In genomic region chr17:73208139-73208827, GRCh38 we compare ENCODE assay signal across 26 cellular contexts. TPM values are rescaled to one million over a fixed set of nuclear protein-coding genes. Genes with fewer than 3 reads are reported as not detected.
A peak's percentile ranks its signal among the peaks of the same experiment; 100 is the strongest.
DNase-seq lines count a peak whose midpoint lies in the region; ATAC-seq and TF ChIP-seq lines count a peak whose summit lies in the region.
"Had no signal": no experiment of that assay in that cellular context is flagged by ENCODE, and none has a peak within 500 bp of the region (broad histone marks: within the 10 kb centered on the region; RNA-seq: fewer than 3 reads in every experiment).

No MANE protein-coding gene starts in this region.

- peaks cover 22% of the 10 kb centered on the region for H3K4me1 ChIP-seq in CD4-positive, CD25-positive, alpha-beta regulatory T cell (ENCODE audit: control insufficient read depth, insufficient read depth, low read length, poor library complexity, severe bottlenecking)
- peaks cover 38% of the 10 kb centered on the region for H3K4me1 ChIP-seq in CD8-positive, alpha-beta T cell (ENCODE audit: insufficient read depth, low read length)

- no peak overlapping the region for H3K4me3 ChIP-seq in CD4-positive, CD25-positive, alpha-beta regulatory T cell (ENCODE audit: low read depth, low read length)
- H3K4me3 ChIP-seq in CD8-positive, alpha-beta T cell (ENCODE audit: low read depth, low read length) = no peak overlapping the region
- H3K4me3 ChIP-seq: GM12878, left lung, ovary had no signal

- no peak for TF ChIP-seq CTCF in CD8-positive, alpha-beta T cell (IDR thresholded peaks at IDR 0.05)
- no peak for TF ChIP-seq CTCF in chondrocyte (IDR thresholded peaks at IDR 0.05)

- peaks cover 58% of the 10 kb centered on the region for H3K36me3 ChIP-seq in CD4-positive, CD25-positive, alpha-beta regulatory T cell (ENCODE audit: control insufficient read depth, insufficient read depth, low read length)
- H3K36me3 ChIP-seq in CD8-positive, alpha-beta T cell (ENCODE audit: insufficient read depth, low read length) = peaks cover 40% of the 10 kb centered on the region
- H3K36me3 ChIP-seq: ovary had no signal

- peaks cover 5% of the 10 kb centered on the region for H3K27me3 Mint-ChIP-seq in CD4-positive, CD25-positive, alpha-beta regulatory T cell
- no peaks in the 10 kb centered on the region for H3K27me3 Mint-ChIP-seq in CD8-positive, alpha-beta T cell (ENCODE audit: low read depth)
- H3K27me3 Mint-ChIP-seq in chondrocyte (ENCODE audit: low read depth) = no peaks in the 10 kb centered on the region
- H3K27me3 Mint-ChIP-seq: activated CD8-positive, alpha-beta memory T cell treated with anti-CD3 and anti-CD28 coated beads, Interleukin-2, amount 10 ng/mL, durations not matched to agents 7 days and 5 days had no signal

- H3K9me3 ChIP-seq in CD4-positive, CD25-positive, alpha-beta regulatory T cell (ENCODE audit: control insufficient read depth in 2 of 2, low read length in 2 of 2) = no peaks in the 10 kb centered on the region
- no peaks in the 10 kb centered on the region for H3K9me3 ChIP-seq in CD8-positive, alpha-beta T cell (ENCODE audit: low read length)
- H3K9me3 ChIP-seq: left lung, ovary had no signal

- no peak for ATAC-seq in CD4-positive, CD25-positive, alpha-beta regulatory T cell (ENCODE audit: low read depth in 2 of 2)
- ATAC-seq in CD8-positive, alpha-beta T cell = no peak
- ATAC-seq in HG03442 (IDR thresholded peaks at IDR 0.05; ENCODE audit: unreplicated experiment) = no peak
- no peak for ATAC-seq in GM21576 (IDR thresholded peaks at IDR 0.05; ENCODE audit: unreplicated experiment)
- ATAC-seq: activated CD8-positive, alpha-beta memory T cell treated with anti-CD3 and anti-CD28 coated beads, Interleukin-2, amount 10 ng/mL, durations not matched to agents 7 days and 5 days; GM12878; left lung had no signal

- H3K27ac Mint-ChIP-seq in CD4-positive, CD25-positive, alpha-beta regulatory T cell = peak overlapping the region in 2 of 3 donors; percentile 3 to 88
- H3K27ac Mint-ChIP-seq in CD8-positive, alpha-beta T cell = peak overlapping the region; percentile 28
- peak overlapping the region; percentile 23 for H3K27ac Mint-ChIP-seq in chondrocyte (ENCODE audit: unreplicated experiment)
- H3K27ac Mint-ChIP-seq: activated CD8-positive, alpha-beta memory T cell treated with anti-CD3 and anti-CD28 coated beads, Interleukin-2, amount 10 ng/mL, durations not matched to agents 7 days and 5 days had no signal

- H3K4me1 Mint-ChIP-seq in CD4-positive, CD25-positive, alpha-beta regulatory T cell = peaks cover 15 to 34% (median 32%) of the 10 kb centered on the region in 4 donors
- peaks cover 39% of the 10 kb centered on the region for H3K4me1 Mint-ChIP-seq in CD8-positive, alpha-beta T cell (ENCODE audit: low read depth)
- H3K4me1 Mint-ChIP-seq in chondrocyte (ENCODE audit: low read depth) = peaks cover 8% of the 10 kb centered on the region

- POLR2A ChIA-PET in CD8-positive, alpha-beta T cell (lab: Charles Lee) = no interaction called here

- H3K27me3 ChIP-seq in CD4-positive, CD25-positive, alpha-beta regulatory T cell (ENCODE audit: control insufficient read depth, insufficient read depth, low read length) = no peaks in the 10 kb centered on the region
- no peaks in the 10 kb centered on the region for H3K27me3 ChIP-seq in CD8-positive, alpha-beta T cell (ENCODE audit: insufficient read depth, low read length)
- H3K27me3 ChIP-seq: left lung, ovary had no signal

- CTCF ChIA-PET in CD8-positive, alpha-beta T cell (lab: Charles Lee) = interaction anchor here (0.6 to 1.9 kb wide), 5 partner anchors 9 to 480 kb away, joined by 3 to 5 read pairs (median 4); a partner anchor contains a TSS

- peak overlapping the region in 1 of 4 donors; percentile 10 for H3K4me3 Mint-ChIP-seq in CD4-positive, CD25-positive, alpha-beta regulatory T cell
- H3K4me3 Mint-ChIP-seq in CD8-positive, alpha-beta T cell = no peak overlapping the region
- no peak overlapping the region for H3K4me3 Mint-ChIP-seq in chondrocyte (ENCODE audit: unreplicated experiment)
- H3K4me3 Mint-ChIP-seq: activated CD8-positive, alpha-beta memory T cell treated with anti-CD3 and anti-CD28 coated beads, Interleukin-2, amount 10 ng/mL, durations not matched to agents 7 days and 5 days had no signal

- intact Hi-C loops in CD8-positive, alpha-beta T cell (cut with DNase I, micrococcal nuclease) = no loop called here

- peaks cover 51% of the 10 kb centered on the region for H3K36me3 Mint-ChIP-seq in CD4-positive, CD25-positive, alpha-beta regulatory T cell
- H3K36me3 Mint-ChIP-seq in CD8-positive, alpha-beta T cell = peaks cover 71% of the 10 kb centered on the region
- peaks cover 33% of the 10 kb centered on the region for H3K36me3 Mint-ChIP-seq in chondrocyte (ENCODE audit: low read depth)

- no peak overlapping the region for H3K27ac ChIP-seq in CD4-positive, CD25-positive, alpha-beta regulatory T cell (ENCODE audit: insufficient read depth, low read length, poor library complexity, severe bottlenecking)
- no peak overlapping the region for H3K27ac ChIP-seq in CD8-positive, alpha-beta T cell (ENCODE audit: low read depth, low read length)
- H3K27ac ChIP-seq: left lung, ovary had no signal

- no peak for DNase-seq in CD4-positive, CD25-positive, alpha-beta regulatory T cell
- DNase-seq in CD8-positive, alpha-beta T cell = no peak
- peak; percentile 73 for DNase-seq in chondrocyte (ENCODE audit: low spot score)
- DNase-seq in mesenteric fat pad (ENCODE audit: low spot score) = peak; percentile 43
- no peak for DNase-seq in NCI-H2227 (lab: John Stamatoyannopoulos, UW; ENCODE audit: unreplicated experiment)
- DNase-seq: activated CD8-positive, alpha-beta memory T cell treated with anti-CD3 and anti-CD28 coated beads, Interleukin-2, amount 10 ng/mL, durations not matched to agents 7 days and 5 days; activated gamma-delta T cell; AML-193; cortex of kidney; erythroblast; GF-D8; left lung; NCI-H1105; NCI-H2107; NCI-H526 treated with DMSO at 0.1 percent for 48 hours; OCI-M1; ovary; stimulated activated CD4-positive, alpha-beta T cell treated with anti-CD3 and anti-CD28 coated beads, Interleukin-2, amount 100 ng/mL, for 48 hours had no signal

- no peaks in the 10 kb centered on the region for H3K9me3 Mint-ChIP-seq in CD4-positive, CD25-positive, alpha-beta regulatory T cell
- H3K9me3 Mint-ChIP-seq in CD8-positive, alpha-beta T cell = no peaks in the 10 kb centered on the region
- H3K9me3 Mint-ChIP-seq in chondrocyte (ENCODE audit: low read depth) = no peaks in the 10 kb centered on the region

RNA-seq across cellular contexts. Expression of gene COG1, which starts 15.4 kb away (rescaled TPM):
- 61.0 TPM for total RNA-seq in CD4-positive, CD25-positive, alpha-beta regulatory T cell
- polyA plus RNA-seq in CD4-positive, CD25-positive, alpha-beta regulatory T cell = 10 to 100 TPM; 18.9 to 31.7 (median 21.2) TPM
- 10 to 100 TPM; 91.3 to 95.6 TPM for total RNA-seq in CD8-positive, alpha-beta T cell
- total RNA-seq in chondrocyte (45.1 to 54.7 TPM (median 48.9 TPM) in 3 replicates), mesenteric fat pad (34.8 TPM)

RNA-seq across cellular contexts. Expression of gene SSTR2, which starts 43.5 kb away (rescaled TPM):
- total RNA-seq in CD4-positive, CD25-positive, alpha-beta regulatory T cell = 0.05 TPM
- under 1 TPM in 1 of 4 donors, not detected in 3; 0.05 TPM for polyA plus RNA-seq in CD4-positive, CD25-positive, alpha-beta regulatory T cell
- not detected for total RNA-seq in CD8-positive, alpha-beta T cell
- 0.82 to 1.5 TPM (median 1.5 TPM) in 3 replicates for total RNA-seq in chondrocyte
- total RNA-seq in mesenteric fat pad = 5.7 TPM
- total RNA-seq: HT-29 had no signal

RNA-seq across cellular contexts. Expression of gene CPSF4L, which starts 53.4 kb away (rescaled TPM):
- not detected for total RNA-seq in CD4-positive, CD25-positive, alpha-beta regulatory T cell
- not detected for polyA plus RNA-seq in CD4-positive, CD25-positive, alpha-beta regulatory T cell
- total RNA-seq in CD8-positive, alpha-beta T cell = not detected
- not detected in 3 replicates for total RNA-seq in chondrocyte
- total RNA-seq in mesenteric fat pad = 0.61 TPM
- total RNA-seq: activated CD8-positive, alpha-beta memory T cell treated with anti-CD3 and anti-CD28 coated beads, Interleukin-2, amount 10 ng/mL, durations not matched to agents 7 days and 5 days; frontal cortex; GM12878; HT-29; left lung; LHCN-M2; SK-MEL-5; skeletal muscle tissue had no signal
- polyA plus RNA-seq: GM12878, ovary had no signal

Comparison
In these comparisons a context has a peak if more than half of its experiments do, and no peak if none do; other contexts are left out.
1. DNase-seq: peak in chondrocyte (single experiment) and mesenteric fat pad (single experiment); none in CD4-positive, CD25-positive, alpha-beta regulatory T cell (0 of 3), CD8-positive, alpha-beta T cell (0 of 7) and NCI-H2227 (single experiment).
2. Peak in every context shown above with its lines, with median percentiles within 50 percentile points of each other: H3K27ac Mint-ChIP-seq.